ENCODE assay signal across 28 cellular contexts in genomic region chr10:54613162-54613561, GRCh38.
DNase-seq lines count a peak whose midpoint lies in the region; FAIRE-seq and TF ChIP-seq lines count a peak whose summit lies in the region.
"Had no signal": no experiment of that assay in that cellular context is flagged by ENCODE, and none has a peak within 500 bp of the region (broad histone marks: within the 10 kb centered on the region; RNA-seq: fewer than 3 reads in every experiment).

No MANE protein-coding gene starts in this region.

- TF ChIP-seq POLR2A in breast epithelium (IDR thresholded peaks at IDR 0.05): no peak

- H3K4me3 ChIP-seq in mammary epithelial cell (replicated peaks in 1 of 3; ENCODE audit: insufficient read depth in 1 of 3, low read depth in 2 of 3, low read length in 3 of 3) (no peak overlapping the region), breast epithelium (no peak overlapping the region), bronchial epithelial cell (ENCODE audit: low read depth, low read length) (no peak overlapping the region), fibroblast of pulmonary artery (replicated peaks; ENCODE audit: low read depth, low read length) (no peak overlapping the region)
- H3K4me3 ChIP-seq: HAP-1, heart left ventricle, left ventricle myocardium inferior had no signal

- H4K20me1 ChIP-seq in mammary epithelial cell (ENCODE audit: insufficient read depth, low read length): no peaks in the 10 kb centered on the region

- no peaks in the 10 kb centered on the region for H3K79me2 ChIP-seq in mammary epithelial cell (ENCODE audit: insufficient read depth, low read length)

- no peak overlapping the region for H3K27ac Mint-ChIP-seq in activated naive CD4-positive, alpha-beta T cell treated with anti-CD3 and anti-CD28 coated beads for 36 hours
- H3K27ac Mint-ChIP-seq: activated CD4-positive, alpha-beta memory T cell treated with anti-CD3 and anti-CD28 coated beads, Interleukin-2, amount 10 ng/mL, durations not matched to agents 7 days and 5 days; activated naive CD4-positive, alpha-beta T cell treated with anti-CD3 and anti-CD28 coated beads, Interleukin-2, amount 10 ng/mL, durations not matched to agents 7 days and 5 days; CD14-positive monocyte had no signal

- TF ChIP-seq CTCF in mammary epithelial cell (conservative IDR thresholded peaks at IDR 0.05 in 1 of 2, IDR thresholded peaks at IDR 0.05 in 1 of 2; ENCODE audit: extremely low read depth in 1 of 2, insufficient read depth in 1 of 2, low read depth in 1 of 2, low read length in 2 of 2) (no peak), breast epithelium (IDR thresholded peaks at IDR 0.05) (no peak), bronchial epithelial cell (IDR thresholded peaks at IDR 0.05; ENCODE audit: insufficient read depth, low read length, severe bottlenecking) (no peak), fibroblast of pulmonary artery (IDR thresholded peaks at IDR 0.05; ENCODE audit: low read length, missing control alignments) (no peak)

- intact Hi-C loops in mammary epithelial cell (cut with micrococcal nuclease): no loop called here
- intact Hi-C loops in breast epithelium (cut with DNase I; ENCODE audit: low total_unique reads): no loop called here
- intact Hi-C loops in activated naive CD4-positive, alpha-beta T cell treated with anti-CD3 and anti-CD28 coated beads for 36 hours (cut with micrococcal nuclease): no loop called here

- no peaks in the 10 kb centered on the region for H3K36me3 ChIP-seq in mammary epithelial cell (ENCODE audit: insufficient read depth, low read length)
- H3K36me3 ChIP-seq in breast epithelium: no peaks in the 10 kb centered on the region
- no peaks in the 10 kb centered on the region for H3K36me3 ChIP-seq in bronchial epithelial cell (ENCODE audit: control insufficient read depth, insufficient read depth, low read length)
- H3K36me3 ChIP-seq: HAP-1, heart left ventricle, left ventricle myocardium inferior had no signal

- no peaks in the 10 kb centered on the region for H3K36me3 Mint-ChIP-seq in activated naive CD4-positive, alpha-beta T cell treated with anti-CD3 and anti-CD28 coated beads for 36 hours (ENCODE audit: low read depth)
- H3K36me3 Mint-ChIP-seq: activated naive CD4-positive, alpha-beta T cell treated with anti-CD3 and anti-CD28 coated beads, Interleukin-2, amount 10 ng/mL, durations not matched to agents 7 days and 5 days; brain; CD14-positive monocyte had no signal

- CTCF ChIA-PET in mammary epithelial cell (lab: Charles Lee; ENCODE audit: low non-redundant PET): no interaction called here
- CTCF ChIA-PET in activated naive CD4-positive, alpha-beta T cell treated with anti-CD3 and anti-CD28 coated beads for 36 hours (lab: Charles Lee): no interaction called here

- H3K9ac ChIP-seq in mammary epithelial cell (ENCODE audit: insufficient read depth, low read length): no peak overlapping the region

- H3K9me3 ChIP-seq in mammary epithelial cell (replicated peaks; ENCODE audit: insufficient read depth, low read length) (no peaks in the 10 kb centered on the region), breast epithelium (no peaks in the 10 kb centered on the region)
- H3K9me3 ChIP-seq: Caco-2, HAP-1, heart left ventricle, left ventricle myocardium inferior had no signal

- no peaks in the 10 kb centered on the region for H3K27me3 ChIP-seq in mammary epithelial cell (ENCODE audit: insufficient read depth, low read length)
- no peaks in the 10 kb centered on the region for H3K27me3 ChIP-seq in breast epithelium
- H3K27me3 ChIP-seq in bronchial epithelial cell (ENCODE audit: control insufficient read depth, insufficient read depth, low read length): no peaks in the 10 kb centered on the region
- H3K27me3 ChIP-seq: heart left ventricle had no signal

- H3K4me2 ChIP-seq in mammary epithelial cell (ENCODE audit: insufficient read depth, low read depth, low read length): peak overlapping the region; percentile 14

- no peak for FAIRE-seq in bronchial epithelial cell (lab: Jason Lieb, UNC)

- no TSS peak for BruUV-seq in mammary epithelial cell (replicated peaks; lab: Mats Ljungman, UMichigan)

- in situ Hi-C loops in mammary epithelial cell (cut with MboI; ENCODE audit: low sequenced_read_pairs in 2 of 2): no loop called here

- DNase-seq in mammary epithelial cell (peak; percentile 6), breast epithelium (ENCODE audit: low spot score in 2 of 2) (no peak), bronchial epithelial cell (ENCODE audit: low read depth) (peak; percentile 65), fibroblast of pulmonary artery (ENCODE audit: low read depth) (peak; percentile 8), NCI-H524 (lab: John Stamatoyannopoulos, UW) (no peak), NCI-H345 (lab: John Stamatoyannopoulos, UW) (no peak)
- no peak for DNase-seq in activated naive CD4-positive, alpha-beta T cell treated with anti-CD3 and anti-CD28 coated beads for 36 hours
- no peak for DNase-seq in stimulated activated CD4-positive, alpha-beta T cell treated with anti-CD3 and anti-CD28 coated beads, Interleukin-2, amount 100 ng/mL, for 24 hours
- DNase-seq: activated CD4-positive, alpha-beta memory T cell treated with anti-CD3 and anti-CD28 coated beads, Interleukin-2, amount 10 ng/mL, durations not matched to agents 7 days and 5 days; activated CD8-positive, alpha-beta memory T cell treated with anti-CD3 and anti-CD28 coated beads, Interleukin-2, amount 50 U/mL, for 4 hours; activated naive CD4-positive, alpha-beta T cell treated with anti-CD3 and anti-CD28 coated beads, Interleukin-2, amount 10 ng/mL, durations not matched to agents 7 days and 5 days; amniotic stem cell; Caco-2; DMS79 treated with DMSO at 0.1 percent for 48 hours; foreskin fibroblast; GDM1; heart left ventricle; islet precursor cell; left ventricle myocardium inferior; NCI-H1092; NCI-H1694; stimulated activated CD4-positive, alpha-beta T cell treated with anti-CD3 and anti-CD28 coated beads, Interleukin-4, amount 100 ng/mL, for 24 hours; trophoblast cell had no signal

- H3K27me3 Mint-ChIP-seq in activated naive CD4-positive, alpha-beta T cell treated with anti-CD3 and anti-CD28 coated beads for 36 hours (ENCODE audit: low read depth): no peaks in the 10 kb centered on the region
- H3K27me3 Mint-ChIP-seq: activated CD4-positive, alpha-beta memory T cell treated with anti-CD3 and anti-CD28 coated beads, Interleukin-2, amount 10 ng/mL, durations not matched to agents 7 days and 5 days; activated naive CD4-positive, alpha-beta T cell treated with anti-CD3 and anti-CD28 coated beads, Interleukin-2, amount 10 ng/mL, durations not matched to agents 7 days and 5 days; brain had no signal

- H2AFZ ChIP-seq in mammary epithelial cell (ENCODE audit: low read depth, low read length): peak overlapping the region; percentile 60

- peaks cover 6% of the 10 kb centered on the region for H3K4me1 ChIP-seq in mammary epithelial cell (ENCODE audit: insufficient read depth, low read length)
- H3K4me1 ChIP-seq in breast epithelium: no peaks in the 10 kb centered on the region
- H3K4me1 ChIP-seq: Caco-2, HAP-1, heart left ventricle, left ventricle myocardium inferior had no signal

- H3K9me3 Mint-ChIP-seq in activated naive CD4-positive, alpha-beta T cell treated with anti-CD3 and anti-CD28 coated beads for 36 hours: peaks cover 3% of the 10 kb centered on the region
- H3K9me3 Mint-ChIP-seq: activated CD4-positive, alpha-beta memory T cell treated with anti-CD3 and anti-CD28 coated beads, Interleukin-2, amount 10 ng/mL, durations not matched to agents 7 days and 5 days; activated naive CD4-positive, alpha-beta T cell treated with anti-CD3 and anti-CD28 coated beads, Interleukin-2, amount 10 ng/mL, durations not matched to agents 7 days and 5 days; brain had no signal

- H3K27ac ChIP-seq in mammary epithelial cell (ENCODE audit: insufficient read depth, low read depth, low read length): no peak overlapping the region
- no peak overlapping the region for H3K27ac ChIP-seq in breast epithelium
- H3K27ac ChIP-seq: 22Rv1, heart left ventricle, left ventricle myocardium inferior, RWPE1 had no signal

- no peak overlapping the region for H3K4me3 Mint-ChIP-seq in activated naive CD4-positive, alpha-beta T cell treated with anti-CD3 and anti-CD28 coated beads for 36 hours
- H3K4me3 Mint-ChIP-seq: activated CD4-positive, alpha-beta memory T cell treated with anti-CD3 and anti-CD28 coated beads, Interleukin-2, amount 10 ng/mL, durations not matched to agents 7 days and 5 days; activated naive CD4-positive, alpha-beta T cell treated with anti-CD3 and anti-CD28 coated beads, Interleukin-2, amount 10 ng/mL, durations not matched to agents 7 days and 5 days; brain; CD14-positive monocyte had no signal

- H3K4me1 Mint-ChIP-seq in activated naive CD4-positive, alpha-beta T cell treated with anti-CD3 and anti-CD28 coated beads for 36 hours (ENCODE audit: low read depth): no peaks in the 10 kb centered on the region
- H3K4me1 Mint-ChIP-seq: activated CD4-positive, alpha-beta memory T cell treated with anti-CD3 and anti-CD28 coated beads, Interleukin-2, amount 10 ng/mL, durations not matched to agents 7 days and 5 days; activated naive CD4-positive, alpha-beta T cell treated with anti-CD3 and anti-CD28 coated beads, Interleukin-2, amount 10 ng/mL, durations not matched to agents 7 days and 5 days; brain; CD14-positive monocyte had no signal

- dilution Hi-C loops in mammary epithelial cell (cut with HindIII; ENCODE audit: low sequenced_read_pairs): no loop called here

Comparison
In these comparisons a context has a peak if more than half of its experiments do, and no peak if none do; other contexts are left out.
1. DNase-seq: peak in mammary epithelial cell (single experiment), bronchial epithelial cell (single experiment) and fibroblast of pulmonary artery (single experiment); none in breast epithelium (0 of 2), NCI-H524 (0 of 2), activated naive CD4-positive, alpha-beta T cell treated with anti-CD3 and anti-CD28 coated beads for 36 hours (single experiment), NCI-H345 (single experiment) and stimulated activated CD4-positive, alpha-beta T cell treated with anti-CD3 and anti-CD28 coated beads, Interleukin-2, amount 100 ng/mL, for 24 hours (0 of 2).